ENCODE assay signal across 8 cellular contexts in the genomic region with DNA sequence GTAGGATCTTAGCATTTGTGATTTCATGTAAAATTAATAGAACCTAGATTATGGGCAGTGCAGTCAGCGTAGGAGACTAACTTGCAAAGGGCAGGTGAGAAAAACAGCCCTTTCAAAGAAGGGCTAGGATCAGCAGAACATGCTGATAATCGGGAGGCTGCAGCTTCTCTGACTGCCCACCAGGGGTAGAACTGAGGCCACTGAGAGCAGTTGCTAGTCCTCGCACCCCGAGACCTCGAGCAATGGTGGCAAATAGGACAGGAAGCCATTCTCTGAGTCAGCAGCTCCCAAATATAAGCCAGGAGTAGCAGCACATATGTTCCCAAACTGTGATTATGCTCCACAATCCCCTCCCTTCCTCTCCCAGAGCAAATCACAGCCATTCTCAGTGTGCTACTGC.
DNase-seq lines count a peak whose midpoint lies in the region; ATAC-seq and FAIRE-seq lines count a peak whose summit lies in the region.

No MANE protein-coding gene starts in this region.

- intact Hi-C loops in head of caudate nucleus (cut with DNase I): no loop called here

- no peak for ATAC-seq in GM21526 (IDR thresholded peaks at IDR 0.05; ENCODE audit: low FRiP score, unreplicated experiment)
- no peak for ATAC-seq in GM19023 (IDR thresholded peaks at IDR 0.05; ENCODE audit: unreplicated experiment)

- peak; percentile 62 for DNase-seq in AG08396 (ENCODE audit: low spot score)
- DNase-seq in GM19239 (ENCODE audit: insufficient read length, low spot score): peak; percentile 2
- peak; percentile 6 for DNase-seq in RCC 7860 (ENCODE audit: low spot score)
- DNase-seq in head of caudate nucleus: peak in 35 of 42 donors; percentile 1 to 48 (median 20)
- no peak for DNase-seq in activated naive CD4-positive, alpha-beta T cell treated with Interleukin-2 at 50 U/mL for 16 hours
- DNase-seq in amniotic stem cell (lab: John Stamatoyannopoulos, UW): no peak

- FAIRE-seq in GM19239 (lab: Jason Lieb, UNC) (no peak), RCC 7860 (lab: Jason Lieb, UNC) (no peak)

Comparison
In these comparisons a context has a peak if more than half of its experiments do, and no peak if none do; other contexts are left out.
1. DNase-seq: peak in AG08396 (single experiment), GM19239 (single experiment), RCC 7860 (single experiment) and head of caudate nucleus (35 of 42); none in activated naive CD4-positive, alpha-beta T cell treated with Interleukin-2 at 50 U/mL for 16 hours (single experiment) and amniotic stem cell (single experiment).